1 cellular context compared by ENCODE assay signal in genomic region chr7:63521-64021, GRCh38.
TF ChIP-seq lines count a peak whose summit lies in the region.

No MANE protein-coding gene starts in this region.

TF ChIP-seq in IMR-90, 13 proteins besides CTCF, POLR2A, EP300 and RAD21:
- no peak for TF ChIP-seq RCOR1 (IDR thresholded peaks at IDR 0.05; ENCODE audit: insufficient replicate concordance, low read length)
- TF ChIP-seq BHLHE40 (IDR thresholded peaks at IDR 0.05; ENCODE audit: low read depth, low read length): no peak
- TF ChIP-seq USF2 (IDR thresholded peaks at IDR 0.05; ENCODE audit: low read depth, low read length): no peak
- no peak for TF ChIP-seq RFX5 (IDR thresholded peaks at IDR 0.05; ENCODE audit: low read depth, low read length)
- TF ChIP-seq NFE2L2 (IDR thresholded peaks at IDR 0.05; ENCODE audit: low read depth, low read length): no peak
- no peak for TF ChIP-seq CHD1 (IDR thresholded peaks at IDR 0.05; ENCODE audit: low read depth, low read length)
- no peak for TF ChIP-seq SMC3 (IDR thresholded peaks at IDR 0.05; ENCODE audit: low read depth, low read length)
